Comparison of ENCODE assay signal across 1 cellular context in genomic region chr1:31509124-31510072, GRCh38.
TF ChIP-seq lines count a peak whose summit lies in the region.

No MANE protein-coding gene starts in this region.

TF ChIP-seq in HepG2, 621 proteins besides CTCF, POLR2A, EP300 and RAD21 (continued from another document and continues in another):
- TF ChIP-seq, protein P1, sequence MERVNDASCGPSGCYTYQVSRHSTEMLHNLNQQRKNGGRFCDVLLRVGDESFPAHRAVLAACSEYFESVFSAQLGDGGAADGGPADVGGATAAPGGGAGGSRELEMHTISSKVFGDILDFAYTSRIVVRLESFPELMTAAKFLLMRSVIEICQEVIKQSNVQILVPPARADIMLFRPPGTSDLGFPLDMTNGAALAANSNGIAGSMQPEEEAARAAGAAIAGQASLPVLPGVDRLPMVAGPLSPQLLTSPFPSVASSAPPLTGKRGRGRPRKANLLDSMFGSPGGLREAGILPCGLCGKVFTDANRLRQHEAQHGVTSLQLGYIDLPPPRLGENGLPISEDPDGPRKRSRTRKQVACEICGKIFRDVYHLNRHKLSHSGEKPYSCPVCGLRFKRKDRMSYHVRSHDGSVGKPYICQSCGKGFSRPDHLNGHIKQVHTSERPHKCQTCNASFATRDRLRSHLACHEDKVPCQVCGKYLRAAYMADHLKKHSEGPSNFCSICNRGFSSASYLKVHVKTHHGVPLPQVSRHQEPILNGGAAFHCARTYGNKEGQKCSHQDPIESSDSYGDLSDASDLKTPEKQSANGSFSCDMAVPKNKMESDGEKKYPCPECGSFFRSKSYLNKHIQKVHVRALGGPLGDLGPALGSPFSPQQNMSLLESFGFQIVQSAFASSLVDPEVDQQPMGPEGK (CRISPR knock-in tag; IDR thresholded peaks at IDR 0.05), result peak; percentile 97
- TF ChIP-seq TBX3 (IDR thresholded peaks at IDR 0.05; ENCODE audit: borderline replicate concordance), result peak; percentile 66; the same call in 1 of the 2 replicates
- TF ChIP-seq ZNF180 (CRISPR knock-in tag; IDR thresholded peaks at IDR 0.05; ENCODE audit: borderline replicate concordance, low read depth), result no peak
- TF ChIP-seq NFE2 (CRISPR knock-in tag; IDR thresholded peaks at IDR 0.05), result no peak
- TF ChIP-seq RNF2 (conservative IDR thresholded peaks at IDR 0.05; ENCODE audit: low read depth), result no peak
- no peak for TF ChIP-seq ZNF740 (CRISPR knock-in tag; IDR thresholded peaks at IDR 0.05)
- TF ChIP-seq BRCA1 (CRISPR knock-in tag; IDR thresholded peaks at IDR 0.05), result peak; percentile 87; the same call in 1 of the 2 replicates
- peak; percentile 84; the same call in 1 of the 2 replicates for TF ChIP-seq ZNF292 (CRISPR knock-in tag; IDR thresholded peaks at IDR 0.05; ENCODE audit: borderline replicate concordance, low read depth)
- TF ChIP-seq ZNF337 (CRISPR knock-in tag; IDR thresholded peaks at IDR 0.05; ENCODE audit: borderline replicate concordance, low read depth), result peak; percentile 66; the same call in 1 of the 2 replicates
- TF ChIP-seq ZFP82 (CRISPR knock-in tag; IDR thresholded peaks at IDR 0.05; ENCODE audit: borderline replicate concordance), result no peak
- TF ChIP-seq JUN (CRISPR knock-in tag; IDR thresholded peaks at IDR 0.05), result peak; percentile 74; the same call in 1 of the 2 replicates
- no peak for TF ChIP-seq MTF2 (CRISPR knock-in tag; IDR thresholded peaks at IDR 0.05; ENCODE audit: borderline replicate concordance)
- no peak for TF ChIP-seq MATR3 (CRISPR knock-in tag; IDR thresholded peaks at IDR 0.05)
- TF ChIP-seq ZSCAN12 (CRISPR knock-in tag; IDR thresholded peaks at IDR 0.05), result 0 out of 2 replicates have a peak, but pooled peaks have one; percentile 74
- TF ChIP-seq ZNF501 (CRISPR knock-in tag; IDR thresholded peaks at IDR 0.05), result peak; percentile 72
- peak; percentile 98 for TF ChIP-seq ZNF746 (CRISPR knock-in tag; IDR thresholded peaks at IDR 0.05)
- TF ChIP-seq, protein P2, sequence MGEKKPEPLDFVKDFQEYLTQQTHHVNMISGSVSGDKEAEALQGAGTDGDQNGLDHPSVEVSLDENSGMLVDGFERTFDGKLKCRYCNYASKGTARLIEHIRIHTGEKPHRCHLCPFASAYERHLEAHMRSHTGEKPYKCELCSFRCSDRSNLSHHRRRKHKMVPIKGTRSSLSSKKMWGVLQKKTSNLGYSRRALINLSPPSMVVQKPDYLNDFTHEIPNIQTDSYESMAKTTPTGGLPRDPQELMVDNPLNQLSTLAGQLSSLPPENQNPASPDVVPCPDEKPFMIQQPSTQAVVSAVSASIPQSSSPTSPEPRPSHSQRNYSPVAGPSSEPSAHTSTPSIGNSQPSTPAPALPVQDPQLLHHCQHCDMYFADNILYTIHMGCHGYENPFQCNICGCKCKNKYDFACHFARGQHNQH (CRISPR knock-in tag; IDR thresholded peaks at IDR 0.05), result peak; percentile 89
- TF ChIP-seq ZNF335 (CRISPR knock-in tag; IDR thresholded peaks at IDR 0.05), result no peak
- no peak for TF ChIP-seq TSC22D2 (CRISPR knock-in tag; IDR thresholded peaks at IDR 0.05; ENCODE audit: borderline replicate concordance)
- TF ChIP-seq ZNF558 (CRISPR knock-in tag; IDR thresholded peaks at IDR 0.05; ENCODE audit: borderline replicate concordance), result no peak
- TF ChIP-seq ZNF644 (CRISPR knock-in tag; IDR thresholded peaks at IDR 0.05; ENCODE audit: low read depth), result peak; percentile 89
- TF ChIP-seq ZNF143 (CRISPR knock-in tag; IDR thresholded peaks at IDR 0.05), result no peak
- peak; percentile 48; the same call in 1 of the 2 replicates for TF ChIP-seq SMAD3 (CRISPR knock-in tag; IDR thresholded peaks at IDR 0.05)
- TF ChIP-seq, protein P3, sequence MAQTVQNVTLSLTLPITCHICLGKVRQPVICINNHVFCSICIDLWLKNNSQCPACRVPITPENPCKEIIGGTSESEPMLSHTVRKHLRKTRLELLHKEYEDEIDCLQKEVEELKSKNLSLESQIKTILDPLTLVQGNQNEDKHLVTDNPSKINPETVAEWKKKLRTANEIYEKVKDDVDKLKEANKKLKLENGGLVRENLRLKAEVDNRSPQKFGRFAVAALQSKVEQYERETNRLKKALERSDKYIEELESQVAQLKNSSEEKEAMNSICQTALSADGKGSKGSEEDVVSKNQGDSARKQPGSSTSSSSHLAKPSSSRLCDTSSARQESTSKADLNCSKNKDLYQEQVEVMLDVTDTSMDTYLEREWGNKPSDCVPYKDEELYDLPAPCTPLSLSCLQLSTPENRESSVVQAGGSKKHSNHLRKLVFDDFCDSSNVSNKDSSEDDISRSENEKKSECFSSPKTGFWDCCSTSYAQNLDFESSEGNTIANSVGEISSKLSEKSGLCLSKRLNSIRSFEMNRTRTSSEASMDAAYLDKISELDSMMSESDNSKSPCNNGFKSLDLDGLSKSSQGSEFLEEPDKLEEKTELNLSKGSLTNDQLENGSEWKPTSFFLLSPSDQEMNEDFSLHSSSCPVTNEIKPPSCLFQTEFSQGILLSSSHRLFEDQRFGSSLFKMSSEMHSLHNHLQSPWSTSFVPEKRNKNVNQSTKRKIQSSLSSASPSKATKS (CRISPR knock-in tag; IDR thresholded peaks at IDR 0.05), result no peak
- TF ChIP-seq ZNF260 (CRISPR knock-in tag; IDR thresholded peaks at IDR 0.05; ENCODE audit: borderline replicate concordance, low read depth), result no peak
- TF ChIP-seq ZC3H4 (CRISPR knock-in tag; IDR thresholded peaks at IDR 0.05; ENCODE audit: borderline replicate concordance), result no peak
- peak; percentile 94 for TF ChIP-seq RXRB (CRISPR knock-in tag; IDR thresholded peaks at IDR 0.05; ENCODE audit: borderline replicate concordance)
- TF ChIP-seq ARID4A (CRISPR knock-in tag; IDR thresholded peaks at IDR 0.05; ENCODE audit: borderline replicate concordance), result peak; percentile 62; the same call in 1 of the 2 replicates
- TF ChIP-seq BCL6 (CRISPR knock-in tag; IDR thresholded peaks at IDR 0.05), result peak; percentile 75
- no peak for TF ChIP-seq CHD2 (IDR thresholded peaks at IDR 0.05; ENCODE audit: low read depth, low read length)
- TF ChIP-seq ELF3 (CRISPR knock-in tag; IDR thresholded peaks at IDR 0.05), result peak; percentile 98
- no peak for TF ChIP-seq ZNF678 (CRISPR knock-in tag; IDR thresholded peaks at IDR 0.05)
- no peak for TF ChIP-seq REXO4 (CRISPR knock-in tag; IDR thresholded peaks at IDR 0.05; ENCODE audit: borderline replicate concordance)
- TF ChIP-seq, protein P4, sequence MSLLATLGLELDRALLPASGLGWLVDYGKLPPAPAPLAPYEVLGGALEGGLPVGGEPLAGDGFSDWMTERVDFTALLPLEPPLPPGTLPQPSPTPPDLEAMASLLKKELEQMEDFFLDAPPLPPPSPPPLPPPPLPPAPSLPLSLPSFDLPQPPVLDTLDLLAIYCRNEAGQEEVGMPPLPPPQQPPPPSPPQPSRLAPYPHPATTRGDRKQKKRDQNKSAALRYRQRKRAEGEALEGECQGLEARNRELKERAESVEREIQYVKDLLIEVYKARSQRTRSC (CRISPR knock-in tag; IDR thresholded peaks at IDR 0.05; ENCODE audit: low read depth), result no peak
- TF ChIP-seq RBM39 (IDR thresholded peaks at IDR 0.05; ENCODE audit: low read depth, low read length, poor library complexity, severe bottlenecking), result peak; percentile 74
- no peak for TF ChIP-seq HMGA1 (CRISPR knock-in tag; conservative IDR thresholded peaks at IDR 0.05)
- no peak; the same call in 1 of the 2 replicates for TF ChIP-seq ZNF839 (CRISPR knock-in tag; IDR thresholded peaks at IDR 0.05; ENCODE audit: borderline replicate concordance)
- TF ChIP-seq ZNF263 (CRISPR knock-in tag; IDR thresholded peaks at IDR 0.05), result no peak; the same call in 1 of the 2 replicates
- peak; percentile 88 for TF ChIP-seq PITX1 (CRISPR knock-in tag; IDR thresholded peaks at IDR 0.05)
- TF ChIP-seq RFX5 (IDR thresholded peaks at IDR 0.05; ENCODE audit: low read depth, low read length), result no peak
- TF ChIP-seq ZGPAT (CRISPR knock-in tag; IDR thresholded peaks at IDR 0.05), result peak; percentile 66
- peak; percentile 91 for TF ChIP-seq SNAPC2 (CRISPR knock-in tag; IDR thresholded peaks at IDR 0.05)
- no peak for TF ChIP-seq MTF1 (CRISPR knock-in tag; IDR thresholded peaks at IDR 0.05)
- TF ChIP-seq, protein P5, sequence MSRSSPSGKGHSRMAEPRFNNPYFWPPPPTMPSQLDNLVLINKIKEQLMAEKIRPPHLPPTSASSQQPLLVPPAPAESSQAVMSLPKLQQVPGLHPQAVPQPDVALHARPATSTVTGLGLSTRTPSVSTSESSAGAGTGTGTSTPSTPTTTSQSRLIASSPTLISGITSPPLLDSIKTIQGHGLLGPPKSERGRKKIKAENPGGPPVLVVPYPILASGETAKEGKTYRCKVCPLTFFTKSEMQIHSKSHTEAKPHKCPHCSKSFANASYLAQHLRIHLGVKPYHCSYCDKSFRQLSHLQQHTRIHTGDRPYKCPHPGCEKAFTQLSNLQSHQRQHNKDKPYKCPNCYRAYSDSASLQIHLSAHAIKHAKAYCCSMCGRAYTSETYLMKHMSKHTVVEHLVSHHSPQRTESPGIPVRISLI (CRISPR knock-in tag; IDR thresholded peaks at IDR 0.05; ENCODE audit: borderline replicate concordance), result no peak
- no peak for TF ChIP-seq ELF4 (CRISPR knock-in tag; IDR thresholded peaks at IDR 0.05; ENCODE audit: borderline replicate concordance)
- TF ChIP-seq, protein P6, sequence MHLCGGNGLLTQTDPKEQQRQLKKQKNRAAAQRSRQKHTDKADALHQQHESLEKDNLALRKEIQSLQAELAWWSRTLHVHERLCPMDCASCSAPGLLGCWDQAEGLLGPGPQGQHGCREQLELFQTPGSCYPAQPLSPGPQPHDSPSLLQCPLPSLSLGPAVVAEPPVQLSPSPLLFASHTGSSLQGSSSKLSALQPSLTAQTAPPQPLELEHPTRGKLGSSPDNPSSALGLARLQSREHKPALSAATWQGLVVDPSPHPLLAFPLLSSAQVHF (CRISPR knock-in tag; IDR thresholded peaks at IDR 0.05), result no peak
- peak; percentile 96 for TF ChIP-seq NFKBIZ (CRISPR knock-in tag; IDR thresholded peaks at IDR 0.05)
- no peak; the same call in 1 of the 2 replicates for TF ChIP-seq ZNF350 (CRISPR knock-in tag; IDR thresholded peaks at IDR 0.05; ENCODE audit: borderline replicate concordance, low read depth)
- peak; percentile 60; the same call in 1 of the 2 replicates for TF ChIP-seq EHMT2 (IDR thresholded peaks at IDR 0.05; ENCODE audit: borderline replicate concordance, low read depth, low read length)
- 0 out of 2 replicates have a peak, but pooled peaks have one; percentile 47 for TF ChIP-seq XBP1 (CRISPR knock-in tag; IDR thresholded peaks at IDR 0.05)
- TF ChIP-seq ZNF577 (CRISPR knock-in tag; IDR thresholded peaks at IDR 0.05; ENCODE audit: borderline replicate concordance, low read depth), result no peak
- peak; percentile 85 for TF ChIP-seq ZNF792 (CRISPR knock-in tag; IDR thresholded peaks at IDR 0.05)
- TF ChIP-seq MAX (IDR thresholded peaks at IDR 0.05), result peak; percentile 74
- TF ChIP-seq ZSCAN25 (CRISPR knock-in tag; IDR thresholded peaks at IDR 0.05), result peak; percentile 61; the same call in 1 of the 2 replicates
- peak; percentile 65; the same call in 1 of the 2 replicates for TF ChIP-seq FOXC1 (CRISPR knock-in tag; IDR thresholded peaks at IDR 0.05; ENCODE audit: borderline replicate concordance)
- TF ChIP-seq HCFC1 (IDR thresholded peaks at IDR 0.05; ENCODE audit: low read depth, low read length), result no peak
- TF ChIP-seq ATF1 (CRISPR knock-in tag; IDR thresholded peaks at IDR 0.05), result no peak
- 0 out of 2 replicates have a peak, but pooled peaks have one; percentile 72 for TF ChIP-seq ZSCAN29 (CRISPR knock-in tag; conservative IDR thresholded peaks at IDR 0.05)
- no peak for TF ChIP-seq ZNF83 (CRISPR knock-in tag; IDR thresholded peaks at IDR 0.05; ENCODE audit: borderline replicate concordance)
- TF ChIP-seq ZNF567 (CRISPR knock-in tag; IDR thresholded peaks at IDR 0.05; ENCODE audit: borderline replicate concordance), result 0 out of 2 replicates have a peak, but pooled peaks have one; percentile 60
